Comparison of ENCODE assay signal across 32 cellular contexts in the genomic region with DNA sequence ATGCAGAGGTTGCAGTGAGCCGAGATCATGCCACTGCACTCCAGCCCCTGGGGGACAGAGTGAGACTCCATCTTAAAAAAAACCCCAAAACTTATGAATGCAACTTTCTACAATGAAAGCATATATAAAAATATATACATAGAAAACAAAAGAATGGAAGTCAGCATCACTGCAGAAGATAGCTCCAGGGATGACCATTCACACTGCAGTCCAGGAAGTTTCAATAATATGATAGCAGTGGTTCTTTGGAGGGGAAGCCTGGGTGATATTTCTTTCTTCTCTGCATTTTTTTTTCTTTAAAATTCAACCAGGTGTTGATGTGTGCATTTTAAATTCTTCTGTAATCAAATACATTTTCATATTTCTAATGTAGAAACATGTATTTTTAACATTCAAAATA. TPM values are rescaled to one million over a fixed set of nuclear protein-coding genes. Genes with fewer than 3 reads are reported as not detected.
"Had no signal": no experiment of that assay in that cellular context is flagged by ENCODE, and none has a peak within 500 bp of the region (broad histone marks: within the 10 kb centered on the region; RNA-seq: fewer than 3 reads in every experiment).

No MANE protein-coding gene starts in this region.

- H3K4me3 ChIP-seq: stomach, suprapubic skin, testis, thoracic aorta, thyroid gland, tibial artery, tibial nerve, transverse colon, upper lobe of left lung, upper lobe of right lung, uterus, vagina had no signal

- H3K27me3 ChIP-seq: testis, thyroid gland, upper lobe of left lung, vagina had no signal

- H3K27ac ChIP-seq: stomach, suprapubic skin, testis, thoracic aorta, thyroid gland, tibial artery, tibial nerve, transverse colon, upper lobe of left lung, upper lobe of right lung, uterus, vagina had no signal

- DNase-seq: stimulated activated CD4-positive, alpha-beta T cell treated with anti-CD3 and anti-CD28 coated beads, Interleukin-2, amount 100 ng/mL, for 48 hours; stimulated activated CD4-positive, alpha-beta T cell treated with anti-CD3 and anti-CD28 coated beads, Interleukin-4, amount 100 ng/mL, for 1 hour; stimulated activated CD4-positive, alpha-beta T cell treated with anti-CD3 and anti-CD28 coated beads, Interleukin-4, amount 100 ng/mL, for 24 hours; stimulated activated CD4-positive, alpha-beta T cell treated with anti-CD3 and anti-CD28 coated beads, Interleukin-4, amount 100 ng/mL, for 4 hours; stimulated activated CD8-positive, alpha-beta memory T cell treated with anti-CD3 and anti-CD28 coated beads, Interleukin-4, amount 100 ng/mL, for 48 hours; stimulated activated naive B cell treated with anti-CD40 and anti-IgM and Interleukin-4, amounts not matched to agents 10 μg/mL and 1 μg/mL and 100 μg/mL, for 72 hours; stimulated activated naive CD4-positive, alpha-beta T cell; stimulated activated naive CD4-positive, alpha-beta T cell treated with Interleukin-2 at 50 U/mL for 16 hours; stimulated activated naive CD8-positive, alpha-beta T cell treated with anti-CD3 and anti-CD28 coated beads, Interleukin-15, amount 100 ng/mL, for 72 hours; stimulated activated naive CD8-positive, alpha-beta T cell treated with anti-CD3 and anti-CD28 coated beads, Interleukin-15, Interleukin-2, amounts not matched to agents 100 U/mL and 50 U/mL, for 24 hours; stomach; substantia nigra; testis; thyroid gland; tibial artery; transverse colon; trophoblast cell; upper lobe of left lung; upper lobe of right lung; uterus had no signal

- H3K4me1 ChIP-seq: thyroid gland, tibial artery, tibial nerve, transverse colon, upper lobe of left lung, upper lobe of right lung, uterus, vagina had no signal

- H3K36me3 Mint-ChIP-seq: stimulated activated effector memory CD8-positive, alpha-beta T cell treated with anti-CD3 and anti-CD28 coated beads, Interleukin-12 subunit alpha, Interleukin-12 subunit beta, amount 100 ng/mL, for 72 hours; stimulated activated memory B cell treated with anti-CD40 and anti-IgM and Interleukin-4, amounts not matched to agents 10 μg/mL and 1 μg/mL and 100 μg/mL, for 72 hours; type B pancreatic cell had no signal

- H3K36me3 ChIP-seq: stomach, suprapubic skin, thoracic aorta, thyroid gland, tibial artery, tibial nerve, transverse colon, upper lobe of left lung, upper lobe of right lung, uterus, vagina had no signal

- H3K27ac Mint-ChIP-seq: stimulated activated effector memory CD8-positive, alpha-beta T cell treated with anti-CD3 and anti-CD28 coated beads, Interleukin-12 subunit alpha, Interleukin-12 subunit beta, amount 100 ng/mL, for 72 hours; stimulated activated memory B cell treated with anti-CD40 and anti-IgM and Interleukin-4, amounts not matched to agents 10 μg/mL and 1 μg/mL and 100 μg/mL, for 72 hours; stimulated activated naive B cell treated with anti-CD40 and anti-IgM and Interleukin-4, amounts not matched to agents 10 μg/mL and 1 μg/mL and 100 μg/mL, for 72 hours; stimulated activated naive CD8-positive, alpha-beta T cell treated with anti-CD3 and anti-CD28 coated beads, Interleukin-15, amount 100 ng/mL, for 72 hours; stimulated activated naive CD8-positive, alpha-beta T cell treated with anti-CD3 and anti-CD28 coated beads, Interleukin-15, Interleukin-2, amounts not matched to agents 100 ng/mL and 50 ng/mL, for 24 hours; type B pancreatic cell had no signal

- H3K9me3 ChIP-seq: suprapubic skin, testis, thoracic aorta, thyroid gland, upper lobe of left lung, upper lobe of right lung, vagina had no signal

- ATAC-seq: stimulated activated effector memory CD8-positive, alpha-beta T cell treated with anti-CD3 and anti-CD28 coated beads, Interleukin-12 subunit alpha, Interleukin-12 subunit beta, amount 100 ng/mL, for 72 hours; stimulated activated memory B cell treated with anti-CD40 and anti-IgM and Interleukin-4, amounts not matched to agents 10 μg/mL and 1 μg/mL and 100 μg/mL, for 72 hours; stimulated activated naive B cell treated with anti-CD40 and anti-IgM and Interleukin-4, amounts not matched to agents 10 μg/mL and 1 μg/mL and 100 μg/mL, for 72 hours; stimulated activated naive CD8-positive, alpha-beta T cell treated with anti-CD3 and anti-CD28 coated beads, Interleukin-15, amount 100 ng/mL, for 72 hours; stimulated activated naive CD8-positive, alpha-beta T cell treated with anti-CD3 and anti-CD28 coated beads, Interleukin-15, Interleukin-2, amounts not matched to agents 100 U/mL and 50 U/mL, for 24 hours; upper lobe of right lung had no signal

- H3K4me3 Mint-ChIP-seq: stimulated activated effector memory CD8-positive, alpha-beta T cell treated with anti-CD3 and anti-CD28 coated beads, Interleukin-12 subunit alpha, Interleukin-12 subunit beta, amount 100 ng/mL, for 72 hours; stimulated activated memory B cell treated with anti-CD40 and anti-IgM and Interleukin-4, amounts not matched to agents 10 μg/mL and 1 μg/mL and 100 μg/mL, for 72 hours; stimulated activated naive B cell treated with anti-CD40 and anti-IgM and Interleukin-4, amounts not matched to agents 10 μg/mL and 1 μg/mL and 100 μg/mL, for 72 hours; stimulated activated naive CD8-positive, alpha-beta T cell treated with anti-CD3 and anti-CD28 coated beads, Interleukin-15, amount 100 ng/mL, for 72 hours; stimulated activated naive CD8-positive, alpha-beta T cell treated with anti-CD3 and anti-CD28 coated beads, Interleukin-15, Interleukin-2, amounts not matched to agents 100 ng/mL and 50 ng/mL, for 24 hours; type B pancreatic cell had no signal

- H3K9me3 Mint-ChIP-seq: stimulated activated effector memory CD8-positive, alpha-beta T cell treated with anti-CD3 and anti-CD28 coated beads, Interleukin-12 subunit alpha, Interleukin-12 subunit beta, amount 100 ng/mL, for 72 hours; type B pancreatic cell had no signal

- H3K4me1 Mint-ChIP-seq: stimulated activated effector memory CD8-positive, alpha-beta T cell treated with anti-CD3 and anti-CD28 coated beads, Interleukin-12 subunit alpha, Interleukin-12 subunit beta, amount 100 ng/mL, for 72 hours; stimulated activated memory B cell treated with anti-CD40 and anti-IgM and Interleukin-4, amounts not matched to agents 10 μg/mL and 1 μg/mL and 100 μg/mL, for 72 hours had no signal

RNA-seq across cellular contexts. Expression of gene HLA-G, which starts 12.3 kb away (rescaled TPM):
- total RNA-seq: stomach, subcutaneous adipose tissue, temporal lobe, tibial nerve, transverse colon, ureter, urinary bladder, vagina had no signal
- polyA plus RNA-seq: urinary bladder had no signal
